25 cellular contexts compared by ENCODE assay signal in the genomic region with DNA sequence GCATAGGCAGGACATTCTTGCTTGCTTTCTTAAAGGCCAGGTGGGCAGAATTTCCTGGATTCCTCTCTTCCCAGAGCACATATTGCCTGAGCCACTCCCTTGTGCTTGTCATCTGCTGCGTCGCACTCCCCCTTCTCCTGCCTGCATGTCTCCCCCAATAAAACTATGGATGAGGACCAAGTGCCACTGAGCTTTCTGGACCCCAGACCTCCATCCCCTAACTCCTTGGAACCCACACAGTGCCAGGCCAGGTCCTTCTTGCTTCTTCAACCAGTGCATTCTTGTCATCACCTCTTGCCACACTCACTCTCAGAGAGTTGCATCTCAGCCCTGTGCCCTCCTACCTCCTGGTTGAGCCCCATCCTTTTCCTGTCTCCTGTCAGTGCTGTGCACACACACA.
"Had no signal": no experiment of that assay in that cellular context is flagged by ENCODE, and none has a peak within 500 bp of the region (broad histone marks: within the 10 kb centered on the region; RNA-seq: fewer than 3 reads in every experiment).

No MANE protein-coding gene starts in this region.

- H3K27me3 Mint-ChIP-seq: activated CD4-positive, alpha-beta T cell treated with anti-CD3 and anti-CD28 coated beads, Interleukin-2, amount 10 ng/mL, durations not matched to agents 24 days and 14 days had no signal

- H3K9ac ChIP-seq: KMS-11 had no signal

- H3K27ac ChIP-seq: KMS-11, Peyer's patch, RWPE1 had no signal

- H3K27me3 ChIP-seq: adrenal gland, Peyer's patch, SJSA1 had no signal

- DNase-seq: activated CD4-positive, alpha-beta T cell treated with anti-CD3 and anti-CD28 coated beads for 1 hour; activated CD4-positive, alpha-beta T cell treated with anti-CD3 and anti-CD28 coated beads, Interleukin-2, amount 10 ng/mL, durations not matched to agents 24 days and 14 days; activated CD4-positive, alpha-beta T cell treated with anti-CD3 and anti-CD28 coated beads, Interleukin-2, amount 50 U/mL, for 48 hours; activated effector memory CD4-positive, alpha-beta T cell treated with anti-CD3 and anti-CD28 coated beads, Interleukin-2, amount 50 U/mL, for 16 hours; activated naive CD4-positive, alpha-beta T cell treated with anti-CD3 and anti-CD28 coated beads for 36 hours; activated T-cell treated with anti-CD3 and anti-CD28 coated beads, Interleukin-2, amount 50 U/mL, for 24 hours; anterior cingulate cortex; NCI-H1092 treated with DMSO at 0.1 percent for 48 hours; NCI-H1436; NCI-H1694 treated with DMSO at 0.1 percent for 48 hours; NCI-H2029 treated with DMSO at 0.1 percent for 48 hours; NCI-H345; NCI-H510A; NCI-H69; Peyer's patch; SHP77 had no signal

- H3K4me3 Mint-ChIP-seq: activated CD4-positive, alpha-beta T cell treated with anti-CD3 and anti-CD28 coated beads, Interleukin-2, amount 10 ng/mL, durations not matched to agents 24 days and 14 days; activated CD8-positive, alpha-beta memory T cell treated with anti-CD3 and anti-CD28 coated beads, Interleukin-2, amount 10 ng/mL, durations not matched to agents 7 days and 5 days; activated naive CD4-positive, alpha-beta T cell treated with anti-CD3 and anti-CD28 coated beads for 36 hours; activated naive CD8-positive, alpha-beta T cell; activated T-cell treated with anti-CD3 and anti-CD28 coated beads, Interleukin-2, amount 50 U/mL, for 24 hours; activated T-helper 1 cell treated with anti-CD3 and anti-CD28 coated beads, Interleukin-12 subunit alpha, Interleukin-12 subunit beta, Interleukin-2, Interleukin-4 antibody, amounts not matched to agents 30 ng/mL and 10 ng/mL and 1 ng/mL, durations not matched to agents 14 hours and 24 hours and 36 hours; T-helper 1 cell treated with Interleukin-12 subunit alpha and Interleukin-12 subunit beta and Interleukin-4 antibody, amounts not matched to agents 30 μg/mL and 1 μg/mL, for 36 hours; WTC11 had no signal

- H3K36me3 Mint-ChIP-seq: activated CD8-positive, alpha-beta memory T cell treated with anti-CD3 and anti-CD28 coated beads, Interleukin-2, amount 10 ng/mL, durations not matched to agents 7 days and 5 days; activated naive CD8-positive, alpha-beta T cell; WTC11 had no signal

- H3K36me3 ChIP-seq: adrenal gland, Peyer's patch had no signal

- H3K27ac Mint-ChIP-seq: activated CD4-positive, alpha-beta T cell treated with anti-CD3 and anti-CD28 coated beads, Interleukin-2, amount 10 ng/mL, durations not matched to agents 24 days and 14 days; activated CD8-positive, alpha-beta memory T cell treated with anti-CD3 and anti-CD28 coated beads, Interleukin-2, amount 10 ng/mL, durations not matched to agents 7 days and 5 days; activated naive CD4-positive, alpha-beta T cell treated with anti-CD3 and anti-CD28 coated beads for 36 hours; activated naive CD8-positive, alpha-beta T cell; activated T-cell treated with anti-CD3 and anti-CD28 coated beads, Interleukin-2, amount 50 U/mL, for 24 hours; activated T-helper 1 cell treated with anti-CD3 and anti-CD28 coated beads, Interleukin-12 subunit alpha, Interleukin-12 subunit beta, Interleukin-2, Interleukin-4 antibody, amounts not matched to agents 30 ng/mL and 10 ng/mL and 1 ng/mL, durations not matched to agents 14 hours and 24 hours and 36 hours; T-helper 1 cell treated with Interleukin-12 subunit alpha and Interleukin-12 subunit beta and Interleukin-4 antibody, amounts not matched to agents 30 μg/mL and 1 μg/mL, for 36 hours; WTC11 had no signal

- H3K9me3 ChIP-seq: adrenal gland, Peyer's patch, SJSA1 had no signal

- H3K4me1 ChIP-seq: Peyer's patch had no signal

- H3K9me3 Mint-ChIP-seq: activated CD4-positive, alpha-beta T cell treated with anti-CD3 and anti-CD28 coated beads, Interleukin-2, amount 10 ng/mL, durations not matched to agents 24 days and 14 days; activated naive CD4-positive, alpha-beta T cell treated with anti-CD3 and anti-CD28 coated beads for 36 hours; activated T-cell treated with anti-CD3 and anti-CD28 coated beads, Interleukin-2, amount 50 U/mL, for 24 hours; activated T-helper 1 cell treated with anti-CD3 and anti-CD28 coated beads, Interleukin-12 subunit alpha, Interleukin-12 subunit beta, Interleukin-2, Interleukin-4 antibody, amounts not matched to agents 30 ng/mL and 10 ng/mL and 1 ng/mL, durations not matched to agents 14 hours and 24 hours and 36 hours; T-helper 1 cell treated with Interleukin-12 subunit alpha and Interleukin-12 subunit beta and Interleukin-4 antibody, amounts not matched to agents 30 μg/mL and 1 μg/mL, for 36 hours; WTC11 had no signal

- H3K4me2 ChIP-seq: KMS-11 had no signal

- H3K4me1 Mint-ChIP-seq: activated CD8-positive, alpha-beta memory T cell treated with anti-CD3 and anti-CD28 coated beads, Interleukin-2, amount 10 ng/mL, durations not matched to agents 7 days and 5 days; WTC11 had no signal

- H3K4me3 ChIP-seq: adrenal gland, Peyer's patch, SJSA1 had no signal

- ATAC-seq: activated CD8-positive, alpha-beta memory T cell treated with anti-CD3 and anti-CD28 coated beads, Interleukin-2, amount 10 ng/mL, durations not matched to agents 7 days and 5 days; WTC11 had no signal
